In genomic region chr6:31204751-31205145, GRCh38 we compare ENCODE assay signal across 9 cellular contexts. TPM values are rescaled to one million over a fixed set of nuclear protein-coding genes. Genes with fewer than 3 reads are reported as not detected.
A peak's percentile ranks its signal among the peaks of the same experiment; 100 is the strongest.
DNase-seq lines count a peak whose midpoint lies in the region; ATAC-seq, FAIRE-seq and TF ChIP-seq lines count a peak whose summit lies in the region.
"Had no signal": no experiment of that assay in that cellular context is flagged by ENCODE, and none has a peak within 500 bp of the region (broad histone marks: within the 10 kb centered on the region; RNA-seq: fewer than 3 reads in every experiment).

No MANE protein-coding gene starts in this region.

- H3K36me3 ChIP-seq in gastroesophageal sphincter: no peaks in the 10 kb centered on the region
- H3K36me3 ChIP-seq in thymus (ENCODE audit: control insufficient read depth, insufficient read depth): no peaks in the 10 kb centered on the region

- H3K36me3 Mint-ChIP-seq in activated T-cell treated with anti-CD3 and anti-CD28 coated beads, Interleukin-2, amount 50 U/mL, for 4 hours (ENCODE audit: insufficient read depth): peaks cover 4% of the 10 kb centered on the region

- TF ChIP-seq CTCF in RWPE1 (conservative IDR thresholded peaks at IDR 0.05; ENCODE audit: low read depth) (no peak), gastroesophageal sphincter (IDR thresholded peaks at IDR 0.05) (no peak)

- peak overlapping the region; percentile 78 for H3K27ac ChIP-seq in RWPE1
- peak overlapping the region in 3 of 4 donors; percentile 1 to 77 (median 68) for H3K27ac ChIP-seq in gastroesophageal sphincter
- H3K27ac ChIP-seq in thymus (ENCODE audit: low read depth): peak overlapping the region; percentile 36

- no peak for TF ChIP-seq EP300 in gastroesophageal sphincter (IDR thresholded peaks at IDR 0.05)

- TF ChIP-seq POLR2A in gastroesophageal sphincter (IDR thresholded peaks at IDR 0.05): no peak

- WGBS in gastroesophageal sphincter (ENCODE audit: low coverage in 1 of 2), 2 donors: 50 to 77% methylated on average over 1 to 3 of the region's 4 CpGs
- whole genome bisulfite sequencing in thymus: 97% methylated on average over 4 of the region's 4 CpGs

- no peaks in the 10 kb centered on the region for H3K9me3 Mint-ChIP-seq in activated T-cell treated with anti-CD3 and anti-CD28 coated beads, Interleukin-2, amount 50 U/mL, for 4 hours

- no peak for FAIRE-seq in frontal cortex (lab: Jason Lieb, UNC)

- H3K27me3 ChIP-seq in gastroesophageal sphincter: no peaks in the 10 kb centered on the region
- no peaks in the 10 kb centered on the region for H3K27me3 ChIP-seq in thymus (ENCODE audit: control insufficient read depth, insufficient read depth)

- no peaks in the 10 kb centered on the region for H3K27me3 Mint-ChIP-seq in activated T-cell treated with anti-CD3 and anti-CD28 coated beads, Interleukin-2, amount 50 U/mL, for 4 hours (ENCODE audit: low read depth)

- peaks cover 56% of the 10 kb centered on the region for H3K4me1 Mint-ChIP-seq in activated T-cell treated with anti-CD3 and anti-CD28 coated beads, Interleukin-2, amount 50 U/mL, for 4 hours (ENCODE audit: low read depth)

- peak overlapping the region; percentile 84 for H3K4me3 Mint-ChIP-seq in activated T-cell treated with anti-CD3 and anti-CD28 coated beads, Interleukin-2, amount 50 U/mL, for 4 hours

- CTCF ChIA-PET in RWPE1 (lab: Yijun Ruan, JAX): no interaction called here

- H3K9me3 ChIP-seq in gastroesophageal sphincter: no peaks in the 10 kb centered on the region
- H3K9me3 ChIP-seq in thymus (ENCODE audit: control insufficient read depth): no peaks in the 10 kb centered on the region

- peaks cover 4 to 24% (median 10%) of the 10 kb centered on the region in 3 donors for H3K4me1 ChIP-seq in gastroesophageal sphincter
- peaks cover 22% of the 10 kb centered on the region for H3K4me1 ChIP-seq in thymus (ENCODE audit: control insufficient read depth, insufficient read depth, low read length)

- no peak overlapping the region for H3K4me3 ChIP-seq in gastroesophageal sphincter
- no peak overlapping the region for H3K4me3 ChIP-seq in thymus (ENCODE audit: low read length)

- DNase-seq in activated T-cell treated with anti-CD3 and anti-CD28 coated beads, Interleukin-2, amount 50 U/mL, for 4 hours: no peak
- no peak for DNase-seq in activated T-cell treated with anti-CD3 and anti-CD28 coated beads for 4 hours
- no peak for DNase-seq in RWPE1 (ENCODE audit: low spot score)
- DNase-seq in DMS153 (lab: John Stamatoyannopoulos, UW): no peak
- no peak for DNase-seq in frontal cortex (ENCODE audit: low spot score in 2 of 2)

- no peak for ATAC-seq in activated T-cell treated with anti-CD3 and anti-CD28 coated beads, Interleukin-2, amount 50 U/mL, for 4 hours
- ATAC-seq in gastroesophageal sphincter (no peak), HG03159 (IDR thresholded peaks at IDR 0.05; ENCODE audit: unreplicated experiment) (no peak)

- POLR2A ChIA-PET in RWPE1 (lab: Yijun Ruan, JAX; ENCODE audit: low non-redundant PET): no interaction called here

RNA-seq across cellular contexts. Expression of gene POU5F1, which starts 34.3 kb away (rescaled TPM):
- 1 to 10 TPM in 2 of 3 donors, under 1 TPM in 1; 0.63 to 1.4 (median 1.0) TPM for total RNA-seq in activated T-cell treated with anti-CD3 and anti-CD28 coated beads, Interleukin-2, amount 50 U/mL, for 4 hours
- total RNA-seq in gastroesophageal sphincter (1 to 10 TPM in 2 of 4 donors, under 1 TPM in 1, not detected in 1; 0.58 to 3.4 (median 1.1) TPM), frontal cortex (not detected)
- 5.2 TPM for polyA plus RNA-seq in thymus
- total RNA-seq: dermis microvascular lymphatic vessel endothelial cell had no signal

RNA-seq across cellular contexts. Expression of gene TCF19, which starts 46.4 kb away (rescaled TPM):
- 10 to 100 TPM; 28.8 to 31.1 (median 30.8) TPM for total RNA-seq in activated T-cell treated with anti-CD3 and anti-CD28 coated beads, Interleukin-2, amount 50 U/mL, for 4 hours
- total RNA-seq in gastroesophageal sphincter (1 to 10 TPM; 3.9 to 5.9 (median 5.1) TPM), frontal cortex (2.0 TPM)
- 5.1 TPM for polyA plus RNA-seq in thymus

RNA-seq across cellular contexts. Expression of gene CCHCR1, which starts 47.1 kb away (rescaled TPM):
- 10 to 100 TPM; 22.1 to 23.4 (median 23.1) TPM for total RNA-seq in activated T-cell treated with anti-CD3 and anti-CD28 coated beads, Interleukin-2, amount 50 U/mL, for 4 hours
- total RNA-seq in gastroesophageal sphincter (10 to 100 TPM in 2 of 4 donors, 1 to 10 TPM in 2; 8.2 to 15.6 (median 11.5) TPM), frontal cortex (5.7 TPM)
- 24.5 TPM for polyA plus RNA-seq in thymus
